20 cellular contexts compared by ENCODE assay signal in genomic region chr2:14601070-14601770, GRCh38. TPM values are rescaled to one million over a fixed set of nuclear protein-coding genes. Genes with fewer than 3 reads are reported as not detected.
"Had no signal": no experiment of that assay in that cellular context is flagged by ENCODE, and none has a peak within 500 bp of the region (broad histone marks: within the 10 kb centered on the region; RNA-seq: fewer than 3 reads in every experiment).

No MANE protein-coding gene starts in this region.

- H3K27me3 ChIP-seq: right atrium auricular region, suprapubic skin, upper lobe of left lung had no signal

- H3K36me3 Mint-ChIP-seq: natural killer cell treated with Interleukin-12 subunit alpha and Interleukin-12 subunit beta and Interleukin-15 and Interleukin-18, amount 100 ng/mL, for 72 hours had no signal

- H3K27me3 Mint-ChIP-seq: activated naive CD8-positive, alpha-beta T cell treated with anti-CD3 and anti-CD28 coated beads, Interleukin-2, amount 50 U/mL, for 24 hours; natural killer cell treated with Interleukin-12 subunit alpha and Interleukin-12 subunit beta and Interleukin-15 and Interleukin-18, amount 100 ng/mL, for 72 hours had no signal

- H3K27ac Mint-ChIP-seq: activated naive CD8-positive, alpha-beta T cell treated with anti-CD3 and anti-CD28 coated beads, Interleukin-2, amount 50 U/mL, for 24 hours; natural killer cell treated with Interleukin-12 subunit alpha and Interleukin-12 subunit beta and Interleukin-15 and Interleukin-18, amount 100 ng/mL, for 72 hours had no signal

- H3K4me3 Mint-ChIP-seq: activated naive CD8-positive, alpha-beta T cell treated with anti-CD3 and anti-CD28 coated beads, Interleukin-2, amount 50 U/mL, for 24 hours; natural killer cell treated with Interleukin-12 subunit alpha and Interleukin-12 subunit beta and Interleukin-15 and Interleukin-18, amount 100 ng/mL, for 72 hours had no signal

- H3K9me3 ChIP-seq: right atrium auricular region, suprapubic skin, upper lobe of left lung had no signal

- H3K4me1 ChIP-seq: right atrium auricular region, suprapubic skin, upper lobe of left lung had no signal

- H3K27ac ChIP-seq: right atrium auricular region, suprapubic skin, upper lobe of left lung had no signal

- H3K4me3 ChIP-seq: right atrium auricular region, skin epidermis, suprapubic skin, upper lobe of left lung had no signal

- DNase-seq: activated CD4-positive, CD25-positive, alpha-beta regulatory T cell treated with anti-CD3 and anti-CD28 coated beads, Interleukin-2, amount 50 U/mL, for 72 hours; activated naive CD4-positive, alpha-beta T cell; activated naive CD8-positive, alpha-beta T cell treated with anti-CD3 and anti-CD28 coated beads, Interleukin-2, amount 50 U/mL, for 24 hours; activated T-cell treated with anti-CD3 and anti-CD28 coated beads for 4 hours; aorta; dermis blood vessel endothelial cell; erythroblast; hippocampal formation; left ventricle myocardium superior; mesenchymal stem cell; stimulated activated CD4-positive, alpha-beta T cell treated with anti-CD3 and anti-CD28 coated beads, Interleukin-4, amount 100 ng/mL, for 24 hours; stimulated activated naive CD4-positive, alpha-beta T cell treated with Interleukin-2 at 50 U/mL for 16 hours; T-helper 9 cell; upper lobe of left lung had no signal

- H3K36me3 ChIP-seq: right atrium auricular region, suprapubic skin, upper lobe of left lung had no signal

- H3K4me1 Mint-ChIP-seq: activated naive CD8-positive, alpha-beta T cell treated with anti-CD3 and anti-CD28 coated beads, Interleukin-2, amount 50 U/mL, for 24 hours had no signal

RNA-seq across cellular contexts. Expression of gene LRATD1, which starts 31.3 kb away (rescaled TPM):
- total RNA-seq: activated CD8-positive, alpha-beta memory T cell treated with anti-CD3 and anti-CD28 coated beads for 36 hours; chondrocyte; natural killer cell treated with Interleukin-12 subunit alpha and Interleukin-12 subunit beta and Interleukin-15 and Interleukin-18, amount 100 ng/mL, for 72 hours had no signal
